In genomic region chr19:325937-326565, GRCh38 we compare ENCODE assay signal across 1 cellular context.
A peak's percentile ranks its signal among the peaks of the same experiment; 100 is the strongest.
TF ChIP-seq lines count a peak whose summit lies in the region.

No MANE protein-coding gene starts in this region.

TF ChIP-seq in HepG2, 621 proteins besides CTCF, POLR2A, EP300 and RAD21:
- TF ChIP-seq HOMEZ (CRISPR knock-in tag; IDR thresholded peaks at IDR 0.05; ENCODE audit: low read depth) (no peak), HNRNPL (IDR thresholded peaks at IDR 0.05; ENCODE audit: low read depth, low read length) (peak; percentile 79; the same call in 1 of the 2 replicates), AGO2 (optimal IDR thresholded peaks at IDR 0.05; ENCODE audit: low read depth, low read length) (peak; percentile 59), ZNF773 (CRISPR knock-in tag; IDR thresholded peaks at IDR 0.05; ENCODE audit: borderline replicate concordance) (no peak), RCOR2 (CRISPR knock-in tag; IDR thresholded peaks at IDR 0.05) (no peak)
TF ChIP-seq in HepG2: peak in this region for 2.
